ENCODE assay signal across 10 cellular contexts in genomic region chr2:54523336-54523959, GRCh38.
A peak's percentile ranks its signal among the peaks of the same experiment; 100 is the strongest.
DNase-seq lines count a peak whose midpoint lies in the region; ATAC-seq, FAIRE-seq and TF ChIP-seq lines count a peak whose summit lies in the region.
"Had no signal": no experiment of that assay in that cellular context is flagged by ENCODE, and none has a peak within 500 bp of the region (broad histone marks: within the 10 kb centered on the region; RNA-seq: fewer than 3 reads in every experiment).

No MANE protein-coding gene starts in this region.

- RAD21 ChIA-PET in GM12878 (lab: Charles Lee; ENCODE audit: unreplicated experiment) = interaction anchor here (0.6 to 8.7 kb wide), 37 partner anchors 9 to 416 kb away, joined by 3 to 157 read pairs (median 7); no protein-coding TSS in a partner anchor

- H3K36me3 Mint-ChIP-seq in nephron (ENCODE audit: low read depth) = peaks cover 21% of the 10 kb centered on the region

- peaks cover 41 to 80% of the 10 kb centered on the region in 2 experiments for H3K79me1 ChIP-seq in IMR-90 (ENCODE audit: low read depth in 1 of 2, low read length in 2 of 2)

- no peak overlapping the region for H2BK120ac ChIP-seq in IMR-90 (ENCODE audit: low read depth, low read length)

- H2AK9ac ChIP-seq in IMR-90 (replicated peaks; ENCODE audit: low read depth, low read length, poor library complexity) = no peak overlapping the region

- peaks cover 54% of the 10 kb centered on the region for H3K4me1 Mint-ChIP-seq in nephron

- no peak overlapping the region for H2BK5ac ChIP-seq in IMR-90 (ENCODE audit: low read depth, low read length, poor library complexity, severe bottlenecking)

- peaks cover 37% of the 10 kb centered on the region for H4K20me1 ChIP-seq in IMR-90 (ENCODE audit: insufficient read depth, low read length)
- H4K20me1 ChIP-seq in GM12878 (ENCODE audit: control insufficient read depth, insufficient read depth) = no peaks in the 10 kb centered on the region

- dilution Hi-C loops in IMR-90 (cut with HindIII; ENCODE audit: low sequenced_read_pairs, unreplicated experiment) = no loop called here

- no peak overlapping the region for H3K9ac ChIP-seq in IMR-90 (ENCODE audit: low read depth, low read length)
- no peak overlapping the region for H3K9ac ChIP-seq in GM12878 (ENCODE audit: control insufficient read depth, insufficient read depth, low read length)

- H2AK5ac ChIP-seq in IMR-90 (ENCODE audit: low read depth, low read length) = peak overlapping the region; percentile 1; the same call in 1 of the 2 replicates

- TF ChIP-seq CTCF in IMR-90 (conservative IDR thresholded peaks at IDR 0.05; ENCODE audit: low read depth, low read length) (no peak), GM12878 (IDR thresholded peaks at IDR 0.05 in 2 of 3, conservative IDR thresholded peaks at IDR 0.05 in 1 of 3; ENCODE audit: control insufficient read depth in 2 of 3, extremely low read depth in 1 of 3, insufficient read depth in 1 of 3, low read depth in 3 of 3, low read length in 3 of 3) (no peak), nephron (IDR thresholded peaks at IDR 0.05; ENCODE audit: unreplicated experiment in 3 of 3) (no peak), GM20000 (IDR thresholded peaks at IDR 0.05; ENCODE audit: extremely low read depth, missing control alignments) (no peak), foreskin keratinocyte (conservative IDR thresholded peaks at IDR 0.05) (no peak)

- H3K4ac ChIP-seq in IMR-90 (ENCODE audit: low read depth, low read length) = 0 out of 2 replicates have a peak overlapping the region, but pooled peaks have one; percentile 17

- CTCF ChIA-PET in IMR-90 (lab: Yijun Ruan, JAX) (interaction anchor here (0.8 to 2.1 kb wide), 4 partner anchors 10 to 416 kb away, joined by 3 to 6 read pairs (median 4); no protein-coding TSS in a partner anchor), GM12878 (lab: Yijun Ruan, JAX) (interaction anchor here (0.6 to 9.5 kb wide), 47 partner anchors 8 to 416 kb away, joined by 3 to 177 read pairs (median 7); no protein-coding TSS in a partner anchor)

- H4K8ac ChIP-seq in IMR-90 (ENCODE audit: low read depth in 2 of 2, low read length in 2 of 2) = no peak overlapping the region

- no peaks in the 10 kb centered on the region for H3K79me2 ChIP-seq in GM12878 (ENCODE audit: control insufficient read depth, insufficient read depth, low read length)

- peaks cover 13% of the 10 kb centered on the region for H3K9me1 ChIP-seq in IMR-90 (ENCODE audit: insufficient read depth, low read length)

- H3K23ac ChIP-seq in IMR-90 (ENCODE audit: low read depth, low read length) = no peak overlapping the region

- SMC1A ChIA-PET in GM12878 (lab: Charles Lee; ENCODE audit: uncharacterized antibody, unreplicated experiment) = interaction anchor here (1.0 to 9.9 kb wide), 45 partner anchors 10 to 416 kb away, joined by 3 to 125 read pairs (median 9); no protein-coding TSS in a partner anchor

- DNase-seq in Caki2 (ENCODE audit: low read depth) (peak; percentile 35), IMR-90 (no peak), GM12878 (ENCODE audit: low read depth, low spot score) (no peak), GM20000 (ENCODE audit: low spot score) (no peak), foreskin keratinocyte (no peak)
- DNase-seq: NCI-H1436 treated with DMSO at 0.1 percent for 48 hours, NCI-H446 treated with DMSO at 0.1 percent for 48 hours had no signal

- POLR2A ChIA-PET in IMR-90 (lab: Charles Lee; ENCODE audit: unreplicated experiment) = no interaction called here
- POLR2A ChIA-PET in GM12878 (lab: Charles Lee) = interaction anchor here (0.6 to 3.8 kb wide), 18 partner anchors 13 to 181 kb away, joined by 3 to 43 read pairs (median 4); no protein-coding TSS in a partner anchor

- in situ Hi-C loops in Caki2 (cut with HindIII; ENCODE audit: low pct_unique_long_range_greater_than_20kb, low sequenced_read_pairs) = no loop called here
- in situ Hi-C loops in IMR-90 (cut with MboI; ENCODE audit: low sequenced_read_pairs) = loop anchor here (10.0 kb wide), 1 partner anchor 181 kb away; no protein-coding TSS in a partner anchor
- in situ Hi-C loops in GM12878 (cut with MboI) = loop anchor here (10.0 kb wide), 2 partner anchors 181 to 311 kb away; no protein-coding TSS in a partner anchor

- no peaks in the 10 kb centered on the region for H3K9me3 ChIP-seq in IMR-90 (ENCODE audit: control insufficient read depth, insufficient read depth, low read length)
- no peaks in the 10 kb centered on the region for H3K9me3 ChIP-seq in GM12878 (replicated peaks; ENCODE audit: control insufficient read depth, insufficient read depth, low read length)
- H3K9me3 ChIP-seq: ovary had no signal

- H3K27me3 ChIP-seq in IMR-90 (ENCODE audit: control insufficient read depth, insufficient read depth, low read length) = no peaks in the 10 kb centered on the region
- no peaks in the 10 kb centered on the region for H3K27me3 ChIP-seq in GM12878 (replicated peaks in 1 of 2; ENCODE audit: control insufficient read depth in 2 of 2, insufficient read depth in 2 of 2, low read length in 1 of 2)
- no peaks in the 10 kb centered on the region for H3K27me3 ChIP-seq in foreskin keratinocyte
- H3K27me3 ChIP-seq: ovary had no signal

- no peaks in the 10 kb centered on the region for H3K27me3 Mint-ChIP-seq in nephron (ENCODE audit: low read depth)

- no peak overlapping the region for H4K91ac ChIP-seq in IMR-90 (ENCODE audit: insufficient read depth, low read depth, low read length)

- no peak overlapping the region for H3K4me3 Mint-ChIP-seq in nephron

- no peak overlapping the region for H3K14ac ChIP-seq in IMR-90 (replicated peaks; ENCODE audit: low read depth, low read length)

- TF ChIP-seq RAD21 in IMR-90 (IDR thresholded peaks at IDR 0.05; ENCODE audit: low read length) = no peak
- TF ChIP-seq RAD21 in GM12878 (IDR thresholded peaks at IDR 0.05; ENCODE audit: insufficient read depth, low read depth, low read length) = no peak

- H2AFZ ChIP-seq in IMR-90 (replicated peaks; ENCODE audit: low read length, poor library complexity) (no peak overlapping the region), GM12878 (ENCODE audit: control insufficient read depth, low read depth, low read length) (no peak overlapping the region)

- no peak overlapping the region for H3K27ac ChIP-seq in IMR-90 (ENCODE audit: insufficient read depth, low read length)
- no peak overlapping the region for H3K27ac ChIP-seq in GM12878 (ENCODE audit: control insufficient read depth, insufficient read depth)
- H3K27ac ChIP-seq in foreskin keratinocyte = no peak overlapping the region
- H3K27ac ChIP-seq: ovary had no signal

- no peak for FAIRE-seq in GM12878 (lab: Jason Lieb, UNC)

- no peak overlapping the region for H3K18ac ChIP-seq in IMR-90 (ENCODE audit: low read depth, low read length)

- H2BK20ac ChIP-seq in IMR-90 (ENCODE audit: low read depth, low read length) = no peak overlapping the region

- no peak overlapping the region for H3K56ac ChIP-seq in IMR-90 (ENCODE audit: extremely low read depth, insufficient read depth, low read length)

- H4K5ac ChIP-seq in IMR-90 (ENCODE audit: low read depth, low read length) = no peak overlapping the region

- intact Hi-C loops in IMR-90 (cut with micrococcal nuclease) = loop anchor here (5.0 to 10.0 kb wide), 3 partner anchors 66 to 416 kb away; partner anchors contain the start of gene SPTBN1
- intact Hi-C loops in GM12878 (cut with micrococcal nuclease; ENCODE audit: unreplicated experiment) = loop anchor here (1.0 to 5.0 kb wide), 5 partner anchors 37 to 307 kb away; no protein-coding TSS in a partner anchor

- TF ChIP-seq POLR2A in IMR-90 (IDR thresholded peaks at IDR 0.05; ENCODE audit: low read depth, low read length) (no peak), GM12878 (IDR thresholded peaks at IDR 0.05; ENCODE audit: low read depth, low read length) (no peak)

- TF ChIP-seq EP300 in GM12878 (IDR thresholded peaks at IDR 0.05; ENCODE audit: borderline replicate concordance in 1 of 2, control insufficient read depth in 1 of 2, low read depth in 2 of 2, low read length in 2 of 2) = peak; percentile 4 to 31; a peak in 1 of 4 replicates

- BruUV-seq in IMR-90 (replicated peaks; lab: Mats Ljungman, UMichigan) (no TSS peak), GM12878 (replicated peaks; lab: Mats Ljungman, UMichigan) (no TSS peak)

- H3K4me2 ChIP-seq in IMR-90 (ENCODE audit: low read depth, low read length) (no peak overlapping the region), GM12878 (ENCODE audit: control insufficient read depth, insufficient read depth) (no peak overlapping the region)

- WGBS in IMR-90 (ENCODE audit: extremely low coverage in 2 of 2, insufficient read length in 1 of 2), 2 experiments = no CpG with 5 or more reads among the region's 4 CpGs
- WGBS in GM12878 (ENCODE audit: insufficient coverage, insufficient replicate concordance, low lambda C conversion rate, missing lambda C conversion rate) = 37% methylated on average over 4 of the region's 4 CpGs

- H3K4me3 ChIP-seq in IMR-90 (ENCODE audit: insufficient read depth, low read depth, low read length) (no peak overlapping the region), GM12878 (no peak overlapping the region)
- H3K4me3 ChIP-seq: ovary had no signal

- no peak overlapping the region for H2BK15ac ChIP-seq in IMR-90 (ENCODE audit: low read depth, low read length)

- no peaks in the 10 kb centered on the region for H3K9me3 Mint-ChIP-seq in nephron

- peaks cover 11% of the 10 kb centered on the region for H3K36me3 ChIP-seq in IMR-90 (ENCODE audit: control insufficient read depth, insufficient read depth, low read length)
- H3K36me3 ChIP-seq in GM12878 (ENCODE audit: control insufficient read depth in 2 of 2, insufficient read depth in 2 of 2, low read length in 1 of 2) = no peaks in the 10 kb centered on the region
- H3K36me3 ChIP-seq: ovary had no signal

- no peak for ATAC-seq in IMR-90 (ENCODE audit: low read depth)
- peak; percentile 61 for ATAC-seq in GM12878
- no peak for ATAC-seq in foreskin keratinocyte
- ATAC-seq in GM21526 (IDR thresholded peaks at IDR 0.05; ENCODE audit: low FRiP score, unreplicated experiment) = no peak

- H3K27ac Mint-ChIP-seq in nephron = peak overlapping the region in 2 of 3 experiments; percentile 28 to 37

- peaks cover 12% of the 10 kb centered on the region for H3K4me1 ChIP-seq in IMR-90 (ENCODE audit: control insufficient read depth, insufficient read depth, low read length)
- H3K4me1 ChIP-seq in GM12878 (ENCODE audit: control insufficient read depth, insufficient read depth, low read length) = peaks cover 15% of the 10 kb centered on the region
- H3K4me1 ChIP-seq in foreskin keratinocyte = peaks cover 11% of the 10 kb centered on the region

TF ChIP-seq in IMR-90, 13 proteins besides CTCF, POLR2A, EP300 and RAD21 (continues in another document):
- no peak for TF ChIP-seq FOS (IDR thresholded peaks at IDR 0.05; ENCODE audit: low read depth, low read length)

TF ChIP-seq in GM12878, 131 proteins besides CTCF, POLR2A, EP300 and RAD21:
- TF ChIP-seq WRNIP1 (IDR thresholded peaks at IDR 0.05; ENCODE audit: borderline replicate concordance, low read depth, low read length) = no peak
- TF ChIP-seq IKZF2 (IDR thresholded peaks at IDR 0.05) = peak in 1 of 2 experiments; percentile 20; a peak in 1 of 4 replicates
